ENCODE assay signal across 15 cellular contexts in the genomic region with DNA sequence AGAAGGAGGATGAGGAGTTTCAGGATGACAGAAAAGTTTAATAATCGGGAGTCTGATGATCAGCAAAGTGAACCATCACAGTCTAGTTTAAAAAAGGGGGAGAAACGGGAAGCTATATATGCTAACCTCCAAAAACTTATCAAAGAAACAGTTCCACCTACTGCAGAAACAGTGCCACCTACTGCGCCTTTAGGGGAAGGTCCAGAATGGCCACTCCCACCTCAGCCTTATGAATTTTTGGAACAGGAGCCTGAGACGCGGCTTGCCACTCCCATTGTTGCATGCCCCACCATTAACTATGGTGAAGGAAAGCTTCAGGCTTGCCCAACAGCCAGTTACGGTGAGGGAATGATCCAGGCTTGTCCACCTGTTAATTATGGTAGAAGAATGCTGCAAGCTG.
DNase-seq lines count a peak whose midpoint lies in the region; ATAC-seq, FAIRE-seq and TF ChIP-seq lines count a peak whose summit lies in the region.
"Had no signal": no experiment of that assay in that cellular context is flagged by ENCODE, and none has a peak within 500 bp of the region (broad histone marks: within the 10 kb centered on the region; RNA-seq: fewer than 3 reads in every experiment).

No MANE protein-coding gene starts in this region.

- H3K4ac ChIP-seq in H1 (replicated peaks; ENCODE audit: insufficient read length, low read depth, low read length), result no peak overlapping the region

- POLR2A ChIA-PET in H1 (lab: Charles Lee; ENCODE audit: partially characterized antibody), result no interaction called here

- peak; percentile 38 to 49; a peak in 3 of 4 replicates for TF ChIP-seq RAD21 in H1 (IDR thresholded peaks at IDR 0.05 in 1 of 2, conservative IDR thresholded peaks at IDR 0.05 in 1 of 2; ENCODE audit: low read depth in 2 of 2, low read length in 2 of 2)

- H3K4me1 Mint-ChIP-seq in activated T-cell treated with anti-CD3 and anti-CD28 coated beads, Interleukin-2, amount 50 U/mL, for 72 hours (ENCODE audit: low read depth), result no peaks in the 10 kb centered on the region
- H3K4me1 Mint-ChIP-seq in activated T-helper 1 cell treated with anti-CD3 and anti-CD28 coated beads, Interleukin-12 subunit alpha, Interleukin-12 subunit beta, Interleukin-2, Interleukin-4 antibody, amounts not matched to agents 30 ng/mL and 10 ng/mL and 1 ng/mL, durations not matched to agents 14 hours and 24 hours and 36 hours (ENCODE audit: low read depth), result no peaks in the 10 kb centered on the region

- no peak for TF ChIP-seq EP300 in H1 (IDR thresholded peaks at IDR 0.05; ENCODE audit: borderline replicate concordance in 1 of 2, low read depth in 2 of 2, low read length in 2 of 2)

- no peaks in the 10 kb centered on the region for H3K9me3 Mint-ChIP-seq in activated T-cell treated with anti-CD3 and anti-CD28 coated beads, Interleukin-2, amount 50 U/mL, for 72 hours
- H3K9me3 Mint-ChIP-seq in activated T-helper 1 cell treated with anti-CD3 and anti-CD28 coated beads, Interleukin-12 subunit alpha, Interleukin-12 subunit beta, Interleukin-2, Interleukin-4 antibody, amounts not matched to agents 30 ng/mL and 10 ng/mL and 1 ng/mL, durations not matched to agents 14 hours and 24 hours and 36 hours, result no peaks in the 10 kb centered on the region

- H2BK12ac ChIP-seq in H1 (ENCODE audit: low read depth, low read length), result no peak overlapping the region

- H3K14ac ChIP-seq in H1 (ENCODE audit: insufficient read length), result no peak overlapping the region

- no peak overlapping the region for H2BK120ac ChIP-seq in H1 (replicated peaks; ENCODE audit: low read depth, low read length)

- 86% methylated on average over 6 of the region's 6 CpGs; no CpG with 5 or more reads in 1 of the 2 experiments for WGBS in H1 (ENCODE audit: extremely low coverage in 1 of 2, insufficient coverage in 1 of 2, insufficient read length in 1 of 2, insufficient replicate concordance in 2 of 2, low coverage in 1 of 2, low lambda C conversion rate in 2 of 2, missing lambda C conversion rate in 1 of 2), 2 experiments
- 49 to 70% methylated on average over 6 of the region's 6 CpGs for WGBS in pancreas, 2 donors

- H3K27me3 ChIP-seq in H1 (replicated peaks in 1 of 4; ENCODE audit: control insufficient read depth in 3 of 4, extremely low read depth in 1 of 4, insufficient read depth in 3 of 4, low read length in 3 of 4) (no peaks in the 10 kb centered on the region), pancreas (no peaks in the 10 kb centered on the region)
- H3K27me3 ChIP-seq: breast epithelium had no signal

- H4K91ac ChIP-seq in H1 (replicated peaks; ENCODE audit: insufficient read length, low read length), result no peak overlapping the region

- ATAC-seq in GM18868 (IDR thresholded peaks at IDR 0.05; ENCODE audit: unreplicated experiment) (peak; percentile 65), pancreas (no peak)
- ATAC-seq in activated T-cell treated with anti-CD3 and anti-CD28 coated beads, Interleukin-2, amount 50 U/mL, for 72 hours (replicated peaks in 1 of 2), result no peak

- CTCF ChIA-PET in H1 (lab: Charles Lee; ENCODE audit: partially characterized antibody), result interaction anchor here (0.6 to 1.4 kb wide), 2 partner anchors 24 to 125 kb away, joined by 3 read pairs; no protein-coding TSS in a partner anchor

- H3K27ac ChIP-seq in C4-2B, result no peak overlapping the region
- no peak overlapping the region for H3K27ac ChIP-seq in H1 (ENCODE audit: low read depth, low read length)
- H3K27ac ChIP-seq in pancreas, result no peak overlapping the region
- H3K27ac ChIP-seq: breast epithelium, parathyroid adenoma had no signal

- H3K4me2 ChIP-seq in H1 (ENCODE audit: insufficient read depth in 1 of 2, low read depth in 2 of 2, low read length in 2 of 2), result no peak overlapping the region

- no peaks in the 10 kb centered on the region for H3K79me1 ChIP-seq in H1 (ENCODE audit: low read depth, low read length)

- H3K4me3 ChIP-seq in NB4 (ENCODE audit: low read depth, low read length) (no peak overlapping the region), H1 (ENCODE audit: extremely low read depth in 1 of 4, insufficient read depth in 2 of 4, low read depth in 3 of 4, low read length in 4 of 4) (no peak overlapping the region), pancreas (no peak overlapping the region)
- H3K4me3 ChIP-seq: breast epithelium had no signal

- no peaks in the 10 kb centered on the region for H3K36me3 Mint-ChIP-seq in activated T-cell treated with anti-CD3 and anti-CD28 coated beads, Interleukin-2, amount 50 U/mL, for 72 hours (ENCODE audit: insufficient read depth in 2 of 2)
- no peaks in the 10 kb centered on the region for H3K36me3 Mint-ChIP-seq in activated T-helper 1 cell treated with anti-CD3 and anti-CD28 coated beads, Interleukin-12 subunit alpha, Interleukin-12 subunit beta, Interleukin-2, Interleukin-4 antibody, amounts not matched to agents 30 ng/mL and 10 ng/mL and 1 ng/mL, durations not matched to agents 14 hours and 24 hours and 36 hours (ENCODE audit: low read depth)

- H3K36me3 ChIP-seq in H1 (ENCODE audit: control insufficient read depth in 2 of 4, insufficient read depth in 4 of 4, low read length in 3 of 4), result no peaks in the 10 kb centered on the region
- no peaks in the 10 kb centered on the region for H3K36me3 ChIP-seq in pancreas
- H3K36me3 ChIP-seq: breast epithelium had no signal

- H3K23me2 ChIP-seq in H1 (ENCODE audit: low read depth, low read length), result no peaks in the 10 kb centered on the region

- no peak overlapping the region for H3K27ac Mint-ChIP-seq in activated T-cell treated with anti-CD3 and anti-CD28 coated beads, Interleukin-2, amount 50 U/mL, for 72 hours
- no peak overlapping the region for H3K27ac Mint-ChIP-seq in activated T-helper 1 cell treated with anti-CD3 and anti-CD28 coated beads, Interleukin-12 subunit alpha, Interleukin-12 subunit beta, Interleukin-2, Interleukin-4 antibody, amounts not matched to agents 30 ng/mL and 10 ng/mL and 1 ng/mL, durations not matched to agents 14 hours and 24 hours and 36 hours

- no peak overlapping the region for H2BK20ac ChIP-seq in H1 (ENCODE audit: low read length)

- no peak for FAIRE-seq in H1 (lab: Jason Lieb, UNC)
- no peak for FAIRE-seq in pancreas (lab: Jason Lieb, UNC)

- no peak overlapping the region for H3K23ac ChIP-seq in H1 (ENCODE audit: insufficient read length)

- H3K79me2 ChIP-seq in H1 (ENCODE audit: control insufficient read depth in 1 of 2, insufficient read depth in 2 of 2, low read length in 2 of 2), result no peaks in the 10 kb centered on the region
- H3K79me2 ChIP-seq: parathyroid adenoma had no signal

- DNase-seq in NB4 (ENCODE audit: low read depth) (peak; percentile 48), H1 (ENCODE audit: low read depth in 1 of 2, low spot score in 2 of 2) (no peak), retina (no peak), pancreas (no peak)
- no peak for DNase-seq in activated T-cell treated with anti-CD3 and anti-CD28 coated beads, Interleukin-2, amount 50 U/mL, for 72 hours
- DNase-seq in activated T-helper 1 cell treated with anti-CD3 and anti-CD28 coated beads, Interleukin-12 subunit alpha, Interleukin-12 subunit beta, Interleukin-2, Interleukin-4 antibody, amounts not matched to agents 30 ng/mL and 10 ng/mL and 1 ng/mL, durations not matched to agents 14 hours and 24 hours and 36 hours (ENCODE audit: low spot score), result no peak
- DNase-seq: activated CD4-positive, CD25-positive, alpha-beta regulatory T cell; mesenchymal stem cell; NCI-H2029 treated with DMSO at 0.1 percent for 48 hours; stimulated activated CD4-positive, alpha-beta T cell treated with anti-CD3 and anti-CD28 coated beads, Interleukin-2, amount 100 ng/mL, for 48 hours; stimulated activated naive CD4-positive, alpha-beta T cell treated with Interleukin-2 at 50 U/mL for 16 hours had no signal

- H3K4me1 ChIP-seq in H1 (replicated peaks in 1 of 4; ENCODE audit: control insufficient read depth in 3 of 4, insufficient read depth in 4 of 4, low read length in 3 of 4) (peaks cover 0 to 5% (median 0%) of the 10 kb centered on the region in 4 experiments; a peak in 1 of 7 replicates), pancreas (no peaks in the 10 kb centered on the region)
- H3K4me1 ChIP-seq: breast epithelium, parathyroid adenoma had no signal

- no peak overlapping the region for H2BK15ac ChIP-seq in H1 (ENCODE audit: low read length)

- H4K8ac ChIP-seq in H1 (ENCODE audit: extremely low read depth, insufficient read depth, low read length), result no peak overlapping the region

- H4K20me1 ChIP-seq in H1 (replicated peaks in 1 of 2; ENCODE audit: control insufficient read depth in 1 of 2, insufficient read depth in 2 of 2, low read length in 2 of 2), result no peaks in the 10 kb centered on the region

- TF ChIP-seq POLR2A in NB4 (IDR thresholded peaks at IDR 0.05; ENCODE audit: extremely low read depth, insufficient read length) (no peak), H1 (IDR thresholded peaks at IDR 0.05; ENCODE audit: control extremely low read depth in 1 of 2, low read depth in 2 of 2, low read length in 2 of 2) (no peak)

- no peak overlapping the region for H4K5ac ChIP-seq in H1 (ENCODE audit: insufficient read length, low read depth, low read length)

- intact Hi-C loops in activated T-helper 1 cell treated with anti-CD3 and anti-CD28 coated beads, Interleukin-12 subunit alpha, Interleukin-12 subunit beta, Interleukin-2, Interleukin-4 antibody, amounts not matched to agents 30 ng/mL and 10 ng/mL and 1 ng/mL, durations not matched to agents 14 hours and 24 hours and 36 hours (cut with micrococcal nuclease), result no loop called here
- intact Hi-C loops in pancreas (cut with DNase I), result no loop called here

- no peak overlapping the region for H3K18ac ChIP-seq in H1 (ENCODE audit: extremely low read depth, low read length)

- no peak overlapping the region for H3K9ac ChIP-seq in H1 (replicated peaks in 1 of 4; ENCODE audit: extremely low read depth in 1 of 4, low read depth in 3 of 4, low read length in 3 of 4)
- H3K9ac ChIP-seq: parathyroid adenoma had no signal

- no peak overlapping the region for H2BK5ac ChIP-seq in H1 (ENCODE audit: low read depth, low read length)

- H3K27me3 Mint-ChIP-seq in activated T-cell treated with anti-CD3 and anti-CD28 coated beads, Interleukin-2, amount 50 U/mL, for 72 hours (ENCODE audit: low read depth), result no peaks in the 10 kb centered on the region
- no peaks in the 10 kb centered on the region for H3K27me3 Mint-ChIP-seq in activated T-helper 1 cell treated with anti-CD3 and anti-CD28 coated beads, Interleukin-12 subunit alpha, Interleukin-12 subunit beta, Interleukin-2, Interleukin-4 antibody, amounts not matched to agents 30 ng/mL and 10 ng/mL and 1 ng/mL, durations not matched to agents 14 hours and 24 hours and 36 hours (ENCODE audit: insufficient read depth)

- no peak overlapping the region for H2AK5ac ChIP-seq in H1 (ENCODE audit: low read depth, low read length)

- no peak overlapping the region for H3K4me3 Mint-ChIP-seq in activated T-cell treated with anti-CD3 and anti-CD28 coated beads, Interleukin-2, amount 50 U/mL, for 72 hours
- no peak overlapping the region for H3K4me3 Mint-ChIP-seq in activated T-helper 1 cell treated with anti-CD3 and anti-CD28 coated beads, Interleukin-12 subunit alpha, Interleukin-12 subunit beta, Interleukin-2, Interleukin-4 antibody, amounts not matched to agents 30 ng/mL and 10 ng/mL and 1 ng/mL, durations not matched to agents 14 hours and 24 hours and 36 hours

- H3K56ac ChIP-seq in H1 (replicated peaks; ENCODE audit: insufficient read length, low read depth, low read length), result no peak overlapping the region

- TF ChIP-seq CTCF in C4-2B (conservative IDR thresholded peaks at IDR 0.05), result peak; percentile 75
- TF ChIP-seq CTCF in NB4 (IDR thresholded peaks at IDR 0.05; ENCODE audit: low read depth, low read length), result peak; percentile 53
- TF ChIP-seq CTCF in H1 (IDR thresholded peaks at IDR 0.05; ENCODE audit: control extremely low read depth in 1 of 3, insufficient read depth in 1 of 3, low read depth in 1 of 3, low read length in 3 of 3), result peak in 1 of 3 experiments; percentile 35; a peak in 1 of 4 replicates
- peak in 1 of 4 donors; percentile 9 for TF ChIP-seq CTCF in pancreas (IDR thresholded peaks at IDR 0.05)

- no peaks in the 10 kb centered on the region for H3K9me3 ChIP-seq in H1 (ENCODE audit: insufficient read depth in 2 of 2, low read depth in 1 of 2, low read length in 1 of 2)
- no peaks in the 10 kb centered on the region for H3K9me3 ChIP-seq in pancreas
- H3K9me3 ChIP-seq: breast epithelium had no signal

- no peak overlapping the region for H2AFZ ChIP-seq in H1 (ENCODE audit: low read length)
- H2AFZ ChIP-seq: parathyroid adenoma had no signal
